Comparison of ENCODE assay signal across 11 cellular contexts in genomic region chr16:5604770-5605169, GRCh38.
A peak's percentile ranks its signal among the peaks of the same experiment; 100 is the strongest.
DNase-seq lines count a peak whose midpoint lies in the region; ATAC-seq and TF ChIP-seq lines count a peak whose summit lies in the region.
"Had no signal": no experiment of that assay in that cellular context is flagged by ENCODE, and none has a peak within 500 bp of the region (broad histone marks: within the 10 kb centered on the region; RNA-seq: fewer than 3 reads in every experiment).

No MANE protein-coding gene starts in this region.

- H3K4me3 ChIP-seq in astrocyte of the cerebellum (ENCODE audit: low read depth, low read length) (no peak overlapping the region), aorta (ENCODE audit: low read length in 2 of 2) (no peak overlapping the region)
- H3K4me3 ChIP-seq: GM12878 had no signal

- WGBS in aorta, 2 donors = 50 to 52% methylated on average over 8 of the region's 8 CpGs

- no peaks in the 10 kb centered on the region for H3K9me3 Mint-ChIP-seq in neural crest cell

- H3K27me3 ChIP-seq in aorta (ENCODE audit: control insufficient read depth in 1 of 2, insufficient read depth in 2 of 2, low read length in 1 of 2) = no peaks in the 10 kb centered on the region

- H3K27me3 Mint-ChIP-seq in neural crest cell (ENCODE audit: low read depth) = peaks cover 23% of the 10 kb centered on the region
- H3K27me3 Mint-ChIP-seq: activated naive CD8-positive, alpha-beta T cell had no signal

- no peaks in the 10 kb centered on the region for H3K36me3 ChIP-seq in aorta (ENCODE audit: control insufficient read depth in 1 of 2, insufficient read depth in 2 of 2, low read length in 1 of 2)

- peak; percentile 20 for TF ChIP-seq CTCF in astrocyte of the cerebellum (IDR thresholded peaks at IDR 0.05; ENCODE audit: low read depth, low read length, missing control alignments)
- TF ChIP-seq CTCF in neural crest cell (conservative IDR thresholded peaks at IDR 0.05) = peak; percentile 62

- H3K36me3 Mint-ChIP-seq in neural crest cell (ENCODE audit: low read depth) = no peaks in the 10 kb centered on the region
- H3K36me3 Mint-ChIP-seq: activated naive CD8-positive, alpha-beta T cell had no signal

- H3K4me1 ChIP-seq in aorta (ENCODE audit: control insufficient read depth in 1 of 2, insufficient read depth in 2 of 2, low read length in 2 of 2) = no peaks in the 10 kb centered on the region

- H3K27ac ChIP-seq in aorta (ENCODE audit: low read depth in 1 of 2, low read length in 2 of 2) = no peak overlapping the region

- no peak for ATAC-seq in GM21619 (IDR thresholded peaks at IDR 0.05; ENCODE audit: unreplicated experiment)
- ATAC-seq in aorta (ENCODE audit: low FRiP score) = no peak
- ATAC-seq in HG03521 (IDR thresholded peaks at IDR 0.05; ENCODE audit: unreplicated experiment) = no peak
- ATAC-seq: GM12878 had no signal

- DNase-seq in ELF-1 (ENCODE audit: low read depth, low spot score) (peak; percentile 46), M059J (ENCODE audit: low read depth) (peak; percentile 45), astrocyte of the cerebellum (ENCODE audit: low read depth) (peak; percentile 19), neural crest cell (ENCODE audit: low read depth, low spot score) (no peak), SHP77 (lab: John Stamatoyannopoulos, UW) (no peak), aorta (no peak)
- DNase-seq: NCI-H1105 treated with DMSO at 0.1 percent for 48 hours had no signal

- H3K4me1 Mint-ChIP-seq in neural crest cell = no peaks in the 10 kb centered on the region

- H3K4me3 Mint-ChIP-seq in neural crest cell = no peak overlapping the region
- H3K4me3 Mint-ChIP-seq: activated naive CD8-positive, alpha-beta T cell had no signal

- in situ Hi-C loops in astrocyte of the cerebellum (cut with HindIII; ENCODE audit: low sequenced_read_pairs) = no loop called here

- no peak overlapping the region for H3K27ac Mint-ChIP-seq in neural crest cell (ENCODE audit: unreplicated experiment)
- H3K27ac Mint-ChIP-seq: activated naive CD8-positive, alpha-beta T cell had no signal

- intact Hi-C loops in aorta (cut with DNase I) = no loop called here

- H3K9me3 ChIP-seq in aorta (ENCODE audit: control insufficient read depth, low read length) = no peaks in the 10 kb centered on the region

Comparison
In these comparisons a context has a peak if more than half of its experiments do, and no peak if none do; other contexts are left out.
1. DNase-seq: peak in ELF-1 (single experiment), M059J (single experiment) and astrocyte of the cerebellum (single experiment); none in neural crest cell (single experiment), SHP77 (0 of 2) and aorta (0 of 2).